Comparison of ENCODE assay signal across 12 cellular contexts in genomic region chr1:160647329-160647720, GRCh38. TPM values are rescaled to one million over a fixed set of nuclear protein-coding genes. Genes with fewer than 3 reads are reported as not detected.
DNase-seq lines count a peak whose midpoint lies in the region; ATAC-seq and TF ChIP-seq lines count a peak whose summit lies in the region.
"Had no signal": no experiment of that assay in that cellular context is flagged by ENCODE, and none has a peak within 500 bp of the region (broad histone marks: within the 10 kb centered on the region; RNA-seq: fewer than 3 reads in every experiment).

No MANE protein-coding gene starts in this region.

- peak; percentile 52 for DNase-seq in activated CD4-positive, alpha-beta memory T cell treated with anti-CD3 and anti-CD28 coated beads for 36 hours
- no peak for DNase-seq in stimulated activated CD4-positive, alpha-beta T cell treated with anti-CD3 and anti-CD28 coated beads, Interleukin-4, amount 100 ng/mL, for 24 hours
- DNase-seq in NCI-H2171 treated with DMSO at 0.1 percent for 48 hours (lab: John Stamatoyannopoulos, UW) (no peak), HuH-7 (ENCODE audit: low spot score) (no peak)
- DNase-seq: NCI-H1436 had no signal

- peak overlapping the region; percentile 47 for H3K27ac ChIP-seq in neutrophil

- peak; percentile 20 for ATAC-seq in GM18505 (IDR thresholded peaks at IDR 0.05; ENCODE audit: unreplicated experiment)
- peak; percentile 15 for ATAC-seq in GM21529 (IDR thresholded peaks at IDR 0.05; ENCODE audit: unreplicated experiment)
- ATAC-seq in HG03196 (IDR thresholded peaks at IDR 0.05; ENCODE audit: unreplicated experiment): no peak
- ATAC-seq: WTC11 had no signal

- POLR2A ChIA-PET in activated CD4-positive, alpha-beta memory T cell treated with anti-CD3 and anti-CD28 coated beads for 36 hours (lab: Charles Lee): interaction anchor here (0.6 to 10.7 kb wide), 11 partner anchors 16 to 413 kb away, joined by 3 to 288 read pairs (median 6); partner anchors contain the start of gene USF1

- peak overlapping the region; percentile 96 for H3K4me3 Mint-ChIP-seq in activated CD4-positive, alpha-beta memory T cell treated with anti-CD3 and anti-CD28 coated beads for 36 hours
- H3K4me3 Mint-ChIP-seq: WTC11 had no signal

- H3K27ac Mint-ChIP-seq in activated CD4-positive, alpha-beta memory T cell treated with anti-CD3 and anti-CD28 coated beads for 36 hours: peak overlapping the region; percentile 98
- H3K27ac Mint-ChIP-seq: progenitor cell of endocrine pancreas, WTC11 had no signal

- no peaks in the 10 kb centered on the region for H3K9me3 Mint-ChIP-seq in activated CD4-positive, alpha-beta memory T cell treated with anti-CD3 and anti-CD28 coated beads for 36 hours

- no peaks in the 10 kb centered on the region for H3K36me3 ChIP-seq in neutrophil

- H3K4me1 Mint-ChIP-seq in activated CD4-positive, alpha-beta memory T cell treated with anti-CD3 and anti-CD28 coated beads for 36 hours (ENCODE audit: low read depth): peaks cover 47% of the 10 kb centered on the region

- CTCF ChIA-PET in activated CD4-positive, alpha-beta memory T cell treated with anti-CD3 and anti-CD28 coated beads for 36 hours (lab: Charles Lee): interaction anchor here (0.7 to 4.7 kb wide), 13 partner anchors 15 to 103 kb away, joined by 3 to 58 read pairs (median 4); no protein-coding TSS in a partner anchor

- no peak for TF ChIP-seq CTCF in neutrophil (IDR thresholded peaks at IDR 0.05)

- no peak for TF ChIP-seq POLR2A in GM18505 (IDR thresholded peaks at IDR 0.05; ENCODE audit: borderline replicate concordance, extremely low read depth, insufficient read depth, insufficient read length)

- peaks cover 17 to 20% of the 10 kb centered on the region in 2 experiments for H3K4me1 ChIP-seq in neutrophil (ENCODE audit: control insufficient read depth in 1 of 2, insufficient read depth in 1 of 2, low read depth in 1 of 2, low read length in 1 of 2)

- H3K27me3 Mint-ChIP-seq in activated CD4-positive, alpha-beta memory T cell treated with anti-CD3 and anti-CD28 coated beads for 36 hours: no peaks in the 10 kb centered on the region

- peak overlapping the region; percentile 25 to 37 for H3K4me3 ChIP-seq in neutrophil (ENCODE audit: low read depth in 1 of 2, low read length in 1 of 2)

- H3K9me3 ChIP-seq in neutrophil: no peaks in the 10 kb centered on the region

- intact Hi-C loops in activated CD4-positive, alpha-beta memory T cell treated with anti-CD3 and anti-CD28 coated beads for 36 hours (cut with micrococcal nuclease): loop anchor here (1.0 to 10.0 kb wide), 6 partner anchors 9 to 723 kb away; partner anchors contain the start of gene TAGLN2

- no peaks in the 10 kb centered on the region for H3K27me3 ChIP-seq in neutrophil

- H3K36me3 Mint-ChIP-seq in activated CD4-positive, alpha-beta memory T cell treated with anti-CD3 and anti-CD28 coated beads for 36 hours: peaks cover 54% of the 10 kb centered on the region

RNA-seq across cellular contexts. Expression of gene SLAMF1, which starts 0.5 kb away (rescaled TPM):
- 100 to 1,000 TPM; 166 TPM for total RNA-seq in activated CD4-positive, alpha-beta memory T cell treated with anti-CD3 and anti-CD28 coated beads for 36 hours
- total RNA-seq: fibroblast of lung, progenitor cell of endocrine pancreas had no signal
